ENCODE assay signal across 40 cellular contexts in genomic region chr7:144629598-144629997, GRCh38.
"Had no signal": no experiment of that assay in that cellular context is flagged by ENCODE, and none has a peak within 500 bp of the region (broad histone marks: within the 10 kb centered on the region; RNA-seq: fewer than 3 reads in every experiment).

No MANE protein-coding gene starts in this region.

- H3K36me3 Mint-ChIP-seq: activated naive CD4-positive, alpha-beta T cell treated with anti-CD3 and anti-CD28 coated beads, Interleukin-2, amount 10 ng/mL, durations not matched to agents 7 days and 5 days; brain had no signal

- H3K4me3 ChIP-seq: adrenal gland, ascending aorta, body of pancreas, breast epithelium, cardiac muscle cell had no signal

- H3K27me3 ChIP-seq: adrenal gland, ascending aorta, body of pancreas, brain microvascular endothelial cell, breast epithelium, cardiac muscle cell had no signal

- H3K4me1 ChIP-seq: adrenal gland, ascending aorta, body of pancreas, breast epithelium had no signal

- H3K9me3 ChIP-seq: adrenal gland, ascending aorta, body of pancreas, breast epithelium had no signal

- ATAC-seq: activated naive CD4-positive, alpha-beta T cell treated with anti-CD3 and anti-CD28 coated beads, Interleukin-2, amount 50 U/mL, for 72 hours; activated naive CD8-positive, alpha-beta T cell treated with anti-CD3 and anti-CD28 coated beads, Interleukin-2, amount 50 U/mL, for 24 hours; activated T-cell treated with anti-CD3 and anti-CD28 coated beads, Interleukin-2, amount 50 U/mL, for 4 hours; activated T-cell treated with anti-CD3 and anti-CD28 coated beads, Interleukin-2, amount 50 U/mL, for 72 hours; activated T-helper 17 cell treated with anti-CD3 and anti-CD28 coated beads, Interleukin-2, amount 50 U/mL, for 72 hours; body of pancreas had no signal

- H3K9me3 Mint-ChIP-seq: activated T-cell treated with anti-CD3 and anti-CD28 coated beads, Interleukin-2, amount 50 U/mL, for 4 hours; activated T-helper 17 cell treated with anti-CD3 and anti-CD28 coated beads, Interleukin-2, amount 50 U/mL, for 72 hours; activated T-helper 2 cell treated with anti-CD3 and anti-CD28 coated beads, Interferon-gamma antibody, Interleukin-2, Interleukin-4, amounts not matched to agents 10 μg/mL and 5 μg/mL and 100 μg/mL, durations not matched to agents 14 hours and 24 hours and 36 hours; central memory CD8-positive, alpha-beta T cell had no signal

- H3K27me3 Mint-ChIP-seq: activated naive CD4-positive, alpha-beta T cell treated with anti-CD3 and anti-CD28 coated beads, Interleukin-2, amount 10 ng/mL, durations not matched to agents 7 days and 5 days; activated naive CD4-positive, alpha-beta T cell treated with anti-CD3 and anti-CD28 coated beads, Interleukin-2, amount 50 U/mL, for 24 hours; activated naive CD8-positive, alpha-beta T cell; activated naive CD8-positive, alpha-beta T cell treated with anti-CD3 and anti-CD28 coated beads for 36 hours; activated naive CD8-positive, alpha-beta T cell treated with anti-CD3 and anti-CD28 coated beads, Interleukin-2, amount 10 ng/mL, durations not matched to agents 7 days and 5 days; activated naive CD8-positive, alpha-beta T cell treated with anti-CD3 and anti-CD28 coated beads, Interleukin-2, amount 50 U/mL, for 24 hours; activated T-cell treated with anti-CD3 and anti-CD28 coated beads, Interleukin-2, amount 50 U/mL, for 24 hours; activated T-helper 17 cell treated with anti-CD3 and anti-CD28 coated beads, Interleukin-2, amount 50 U/mL, for 72 hours; central memory CD8-positive, alpha-beta T cell had no signal

- H3K36me3 ChIP-seq: adrenal gland, ascending aorta, brain microvascular endothelial cell, breast epithelium, cardiac muscle cell had no signal

- H3K27ac Mint-ChIP-seq: activated naive CD4-positive, alpha-beta T cell treated with anti-CD3 and anti-CD28 coated beads for 36 hours; activated naive CD4-positive, alpha-beta T cell treated with anti-CD3 and anti-CD28 coated beads, Interleukin-2, amount 10 ng/mL, durations not matched to agents 7 days and 5 days; activated naive CD4-positive, alpha-beta T cell treated with anti-CD3 and anti-CD28 coated beads, Interleukin-2, amount 50 U/mL, for 24 hours; activated naive CD4-positive, alpha-beta T cell treated with anti-CD3 and anti-CD28 coated beads, Interleukin-2, amount 50 U/mL, for 72 hours; activated naive CD8-positive, alpha-beta T cell; activated naive CD8-positive, alpha-beta T cell treated with anti-CD3 and anti-CD28 coated beads for 36 hours; activated naive CD8-positive, alpha-beta T cell treated with anti-CD3 and anti-CD28 coated beads, Interleukin-2, amount 10 ng/mL, durations not matched to agents 7 days and 5 days; activated naive CD8-positive, alpha-beta T cell treated with anti-CD3 and anti-CD28 coated beads, Interleukin-2, amount 50 U/mL, for 24 hours; activated T-cell treated with anti-CD3 and anti-CD28 coated beads, Interleukin-2, amount 50 U/mL, for 24 hours; activated T-cell treated with anti-CD3 and anti-CD28 coated beads, Interleukin-2, amount 50 U/mL, for 72 hours; activated T-helper 1 cell treated with anti-CD3 and anti-CD28 coated beads, Interleukin-12 subunit alpha, Interleukin-12 subunit beta, Interleukin-2, Interleukin-4 antibody, amounts not matched to agents 30 ng/mL and 10 ng/mL and 1 ng/mL, durations not matched to agents 14 hours and 24 hours and 36 hours; activated T-helper 17 cell treated with anti-CD3 and anti-CD28 coated beads, Interleukin-2, amount 50 U/mL, for 72 hours; activated T-helper 2 cell treated with anti-CD3 and anti-CD28 coated beads, Interferon-gamma antibody, Interleukin-2, Interleukin-4, amounts not matched to agents 10 μg/mL and 5 μg/mL and 100 μg/mL, durations not matched to agents 14 hours and 24 hours and 36 hours; brain had no signal

- FAIRE-seq: astrocyte, bronchial epithelial cell had no signal

- DNase-seq: activated effector memory CD4-positive, alpha-beta T cell treated with anti-CD3 and anti-CD28 coated beads, Interleukin-2, amount 50 U/mL, for 16 hours; activated effector memory CD4-positive, alpha-beta T cell treated with Interleukin-2 at 50 U/mL for 16 hours; activated gamma-delta T cell; activated gamma-delta T cell treated with Interleukin-2 at 50 U/mL for 16 hours; activated naive CD4-positive, alpha-beta T cell; activated naive CD4-positive, alpha-beta T cell treated with anti-CD3 and anti-CD28 coated beads for 36 hours; activated naive CD4-positive, alpha-beta T cell treated with anti-CD3 and anti-CD28 coated beads, Interleukin-2, amount 10 ng/mL, durations not matched to agents 7 days and 5 days; activated naive CD4-positive, alpha-beta T cell treated with anti-CD3 and anti-CD28 coated beads, Interleukin-2, amount 50 U/mL, for 16 hours; activated naive CD4-positive, alpha-beta T cell treated with Interleukin-2 at 50 U/mL for 16 hours; activated naive CD8-positive, alpha-beta T cell treated with anti-CD3 and anti-CD28 coated beads for 36 hours; activated naive CD8-positive, alpha-beta T cell treated with anti-CD3 and anti-CD28 coated beads, Interleukin-2, amount 10 ng/mL, durations not matched to agents 7 days and 5 days; activated naive CD8-positive, alpha-beta T cell treated with anti-CD3 and anti-CD28 coated beads, Interleukin-2, amount 50 U/mL, for 24 hours; activated T-cell treated with anti-CD3 and anti-CD28 coated beads, Interleukin-2, amount 50 U/mL, for 1 hour; activated T-cell treated with anti-CD3 and anti-CD28 coated beads, Interleukin-2, amount 50 U/mL, for 24 hours; activated T-cell treated with anti-CD3 and anti-CD28 coated beads, Interleukin-2, amount 50 U/mL, for 4 hours; activated T-cell treated with anti-CD3 and anti-CD28 coated beads, Interleukin-2, amount 50 U/mL, for 48 hours; activated T-cell treated with anti-CD3 and anti-CD28 coated beads, Interleukin-2, amount 50 U/mL, for 72 hours; adrenal gland; amniotic stem cell; amygdala; anterior cingulate cortex; aorta; body of pancreas; brain microvascular endothelial cell; caudate nucleus; central memory CD4-positive, alpha-beta T cell; cerebellar nuclear complex had no signal

- H3K27ac ChIP-seq: adrenal gland, ascending aorta, body of pancreas, brain microvascular endothelial cell, breast epithelium, cardiac muscle cell had no signal

- H3K4me1 Mint-ChIP-seq: activated naive CD4-positive, alpha-beta T cell treated with anti-CD3 and anti-CD28 coated beads, Interleukin-2, amount 10 ng/mL, durations not matched to agents 7 days and 5 days; activated naive CD8-positive, alpha-beta T cell treated with anti-CD3 and anti-CD28 coated beads for 36 hours; activated naive CD8-positive, alpha-beta T cell treated with anti-CD3 and anti-CD28 coated beads, Interleukin-2, amount 10 ng/mL, durations not matched to agents 7 days and 5 days; activated naive CD8-positive, alpha-beta T cell treated with anti-CD3 and anti-CD28 coated beads, Interleukin-2, amount 50 U/mL, for 24 hours; activated T-helper 17 cell treated with anti-CD3 and anti-CD28 coated beads, Interleukin-2, amount 50 U/mL, for 72 hours; brain; central memory CD8-positive, alpha-beta T cell had no signal

- H3K4me3 Mint-ChIP-seq: activated naive CD4-positive, alpha-beta T cell treated with anti-CD3 and anti-CD28 coated beads for 36 hours; activated naive CD4-positive, alpha-beta T cell treated with anti-CD3 and anti-CD28 coated beads, Interleukin-2, amount 10 ng/mL, durations not matched to agents 7 days and 5 days; activated naive CD4-positive, alpha-beta T cell treated with anti-CD3 and anti-CD28 coated beads, Interleukin-2, amount 50 U/mL, for 24 hours; activated naive CD8-positive, alpha-beta T cell; activated naive CD8-positive, alpha-beta T cell treated with anti-CD3 and anti-CD28 coated beads for 36 hours; activated naive CD8-positive, alpha-beta T cell treated with anti-CD3 and anti-CD28 coated beads, Interleukin-2, amount 10 ng/mL, durations not matched to agents 7 days and 5 days; activated naive CD8-positive, alpha-beta T cell treated with anti-CD3 and anti-CD28 coated beads, Interleukin-2, amount 50 U/mL, for 24 hours; activated T-cell treated with anti-CD3 and anti-CD28 coated beads, Interleukin-2, amount 50 U/mL, for 24 hours; activated T-cell treated with anti-CD3 and anti-CD28 coated beads, Interleukin-2, amount 50 U/mL, for 4 hours; activated T-cell treated with anti-CD3 and anti-CD28 coated beads, Interleukin-2, amount 50 U/mL, for 72 hours; activated T-helper 1 cell treated with anti-CD3 and anti-CD28 coated beads, Interleukin-12 subunit alpha, Interleukin-12 subunit beta, Interleukin-2, Interleukin-4 antibody, amounts not matched to agents 30 ng/mL and 10 ng/mL and 1 ng/mL, durations not matched to agents 14 hours and 24 hours and 36 hours; activated T-helper 17 cell treated with anti-CD3 and anti-CD28 coated beads, Interleukin-2, amount 50 U/mL, for 72 hours; brain; central memory CD8-positive, alpha-beta T cell had no signal
